In genomic region chr7:143382791-143383641, GRCh38 we compare ENCODE assay signal across 9 cellular contexts. TPM values are rescaled to one million over a fixed set of nuclear protein-coding genes. Genes with fewer than 3 reads are reported as not detected.
DNase-seq lines count a peak whose midpoint lies in the region; ATAC-seq and TF ChIP-seq lines count a peak whose summit lies in the region.
"Had no signal": no experiment of that assay in that cellular context is flagged by ENCODE, and none has a peak within 500 bp of the region (broad histone marks: within the 10 kb centered on the region; RNA-seq: fewer than 3 reads in every experiment).

No MANE protein-coding gene starts in this region.

- no peaks in the 10 kb centered on the region for H3K9me3 ChIP-seq in endodermal cell (ENCODE audit: control insufficient read depth, low read length)

- H3K4me3 ChIP-seq in ACC112 (ENCODE audit: low read depth, low read length) (peak overlapping the region; percentile 93), endodermal cell (ENCODE audit: low read length) (peak overlapping the region; percentile 94)

- H3K4me1 ChIP-seq in ACC112 (ENCODE audit: control insufficient read depth, insufficient read depth, low read length, unreplicated experiment) (peaks cover 45% of the 10 kb centered on the region), endodermal cell (ENCODE audit: control insufficient read depth, insufficient read depth, low read length) (peaks cover 10% of the 10 kb centered on the region)

- H3K36me3 Mint-ChIP-seq in IgD-negative memory B cell, result no peaks in the 10 kb centered on the region
- H3K36me3 Mint-ChIP-seq in endodermal cell (ENCODE audit: low read depth), result peaks cover 9% of the 10 kb centered on the region
- H3K36me3 Mint-ChIP-seq in natural killer cell, result no peaks in the 10 kb centered on the region

- H3K27me3 ChIP-seq in ACC112 (ENCODE audit: insufficient read depth, low read length) (no peaks in the 10 kb centered on the region), endodermal cell (ENCODE audit: control insufficient read depth, insufficient read depth, low read length, poor library complexity, severe bottlenecking) (no peaks in the 10 kb centered on the region)

- no peak for TF ChIP-seq CTCF in endodermal cell (conservative IDR thresholded peaks at IDR 0.05)
- no peak for TF ChIP-seq CTCF in natural killer cell (IDR thresholded peaks at IDR 0.05)

- intact Hi-C loops in natural killer cell (cut with micrococcal nuclease), result loop anchor here (5.0 kb wide), 1 partner anchor 671 kb away; no protein-coding TSS in a partner anchor

- ATAC-seq in natural killer cell, result no peak
- no peak for ATAC-seq in HG02870 (IDR thresholded peaks at IDR 0.05; ENCODE audit: unreplicated experiment)
- ATAC-seq in activated CD4-positive, CD25-positive, alpha-beta regulatory T cell treated with anti-CD3 and anti-CD28 coated beads, Interleukin-2, amount 50 U/mL, for 24 hours, result no peak

- H3K79me2 ChIP-seq in ACC112 (ENCODE audit: control insufficient read depth, insufficient read depth, low read length, unreplicated experiment), result peaks cover 85% of the 10 kb centered on the region

- H3K27ac ChIP-seq in ACC112 (ENCODE audit: low read depth, low read length) (peak overlapping the region; percentile 96), endodermal cell (ENCODE audit: low read depth, low read length) (no peak overlapping the region)

- DNase-seq in endodermal cell (peak; percentile 43), natural killer cell (no peak), activated T-cell treated with anti-CD3 and anti-CD28 coated beads for 4 hours (no peak), NCI-H345 (lab: John Stamatoyannopoulos, UW) (no peak)
- DNase-seq: RPMI8226 had no signal

- no peak overlapping the region for H2AFZ ChIP-seq in ACC112 (ENCODE audit: low read length, unreplicated experiment)

- peaks cover 3% of the 10 kb centered on the region; the same call in 1 of the 2 replicates for H3K36me3 ChIP-seq in ACC112 (ENCODE audit: insufficient read depth, low read length)
- peaks cover 53% of the 10 kb centered on the region for H3K36me3 ChIP-seq in endodermal cell (ENCODE audit: control insufficient read depth, insufficient read depth, low read length)

- H3K27me3 Mint-ChIP-seq in IgD-negative memory B cell (no peaks in the 10 kb centered on the region), endodermal cell (ENCODE audit: insufficient read depth) (no peaks in the 10 kb centered on the region), natural killer cell (ENCODE audit: low read depth in 2 of 2) (no peaks in the 10 kb centered on the region)

- peak overlapping the region in 2 of 4 donors; percentile 63 to 86 for H3K4me3 Mint-ChIP-seq in IgD-negative memory B cell
- no peak overlapping the region for H3K4me3 Mint-ChIP-seq in endodermal cell
- no peak overlapping the region for H3K4me3 Mint-ChIP-seq in natural killer cell

- H3K27ac Mint-ChIP-seq in IgD-negative memory B cell, result peak overlapping the region in 2 of 3 donors; percentile 35 to 50
- no peak overlapping the region for H3K27ac Mint-ChIP-seq in endodermal cell
- H3K27ac Mint-ChIP-seq in natural killer cell, result peak overlapping the region; percentile 37 to 98

- peaks cover 8 to 27% (median 16%) of the 10 kb centered on the region in 3 donors for H3K4me1 Mint-ChIP-seq in IgD-negative memory B cell
- peaks cover 20% of the 10 kb centered on the region for H3K4me1 Mint-ChIP-seq in endodermal cell
- peaks cover 21 to 34% of the 10 kb centered on the region in 2 donors for H3K4me1 Mint-ChIP-seq in natural killer cell

- H3K9me3 Mint-ChIP-seq in IgD-negative memory B cell (no peaks in the 10 kb centered on the region), endodermal cell (no peaks in the 10 kb centered on the region), natural killer cell (no peaks in the 10 kb centered on the region)

- 92 to 93% methylated on average over 8 to 15 of the region's 15 CpGs for WGBS in endodermal cell (ENCODE audit: insufficient coverage in 1 of 2, insufficient read length in 1 of 2), 2 experiments

- H3K9ac ChIP-seq in endodermal cell (ENCODE audit: extremely low read depth, low read length, poor library complexity, severe bottlenecking), result peak overlapping the region; percentile 88

RNA-seq across cellular contexts. Expression of gene ZYX, which starts 1.9 kb away (rescaled TPM):
- polyA plus RNA-seq in IgD-negative memory B cell, result 51.3 TPM
- 100 to 1,000 TPM; 127 to 161 TPM for total RNA-seq in endodermal cell
- 116 TPM for polyA plus RNA-seq in endodermal cell (2013, experiment 1 of 2)
- polyA plus RNA-seq in endodermal cell (2013, experiment 2 of 2), result 102 TPM
- 100 to 1,000 TPM; 168 to 219 (median 186) TPM for total RNA-seq in natural killer cell

RNA-seq across cellular contexts. Expression of gene FAM131B, which starts 20.5 kb away (rescaled TPM):
- polyA plus RNA-seq in IgD-negative memory B cell, result 0.38 TPM
- total RNA-seq in endodermal cell, result 1 to 10 TPM; 1.9 to 3.6 TPM
- polyA plus RNA-seq in endodermal cell (2013, experiment 1 of 2), result 26.5 TPM
- polyA plus RNA-seq in endodermal cell (2013, experiment 2 of 2), result 21.7 TPM
- total RNA-seq in natural killer cell, result 1 to 10 TPM; 2.3 to 2.8 (median 2.5) TPM

RNA-seq across cellular contexts. Expression of gene EPHA1, which starts 25.6 kb away (rescaled TPM):
- 0.80 TPM for polyA plus RNA-seq in IgD-negative memory B cell
- 100 to 1,000 TPM in 1 of 2 donors, 10 to 100 TPM in 1; 70.0 to 103 TPM for total RNA-seq in endodermal cell
- polyA plus RNA-seq in endodermal cell (2013, experiment 1 of 2), result 8.4 TPM
- polyA plus RNA-seq in endodermal cell (2013, experiment 2 of 2), result 5.8 TPM
- 1 to 10 TPM in 2 of 3 donors, not detected in 1; 1.0 to 1.2 TPM for total RNA-seq in natural killer cell

Comparison
In these comparisons a context has a peak if more than half of its experiments do, and no peak if none do; other contexts are left out.
1. RNA of gene EPHA1, which starts 25.6 kb away (total RNA-seq): 70.0 to 103 TPM in endodermal cell; 1.0 to 1.2 TPM in natural killer cell; every median in the first group is over 10 times any median in the second.